Comparison of ENCODE assay signal across 11 cellular contexts in genomic region chr16:694863-695354, GRCh38. TPM values are rescaled to one million over a fixed set of nuclear protein-coding genes. Genes with fewer than 3 reads are reported as not detected.
DNase-seq lines count a peak whose midpoint lies in the region; ATAC-seq and TF ChIP-seq lines count a peak whose summit lies in the region.
"Had no signal": no experiment of that assay in that cellular context is flagged by ENCODE, and none has a peak within 500 bp of the region (broad histone marks: within the 10 kb centered on the region; RNA-seq: fewer than 3 reads in every experiment).

No MANE protein-coding gene starts in this region.

- POLR2A ChIA-PET in OCI-LY7 (lab: Charles Lee), result no interaction called here

- peak overlapping the region; percentile 46 for H3K4me3 Mint-ChIP-seq in activated T-cell treated with anti-CD3 and anti-CD28 coated beads, Interleukin-2, amount 50 U/mL, for 24 hours
- peak overlapping the region; percentile 79 for H3K4me3 Mint-ChIP-seq in stimulated activated effector memory CD8-positive, alpha-beta T cell treated with anti-CD3 and anti-CD28 coated beads, Interleukin-12 subunit alpha, Interleukin-12 subunit beta, amount 100 ng/mL, for 72 hours

- H3K4me2 ChIP-seq in OCI-LY7 (ENCODE audit: low read length), result peak overlapping the region; percentile 60

- intact Hi-C loops in OCI-LY7 (cut with micrococcal nuclease; ENCODE audit: unreplicated experiment), result no loop called here

- in situ Hi-C loops in KBM-7 (cut with MboI; ENCODE audit: low pct_unique_long_range_greater_than_20kb, low sequenced_read_pairs), result no loop called here

- H3K27ac Mint-ChIP-seq in activated T-cell treated with anti-CD3 and anti-CD28 coated beads, Interleukin-2, amount 50 U/mL, for 24 hours, result no peak overlapping the region
- H3K27ac Mint-ChIP-seq in stimulated activated effector memory CD8-positive, alpha-beta T cell treated with anti-CD3 and anti-CD28 coated beads, Interleukin-12 subunit alpha, Interleukin-12 subunit beta, amount 100 ng/mL, for 72 hours, result peak overlapping the region; percentile 80
- H3K27ac Mint-ChIP-seq: nephron had no signal

- 0 out of 2 replicates have a peak, but pooled peaks cover under 1% of the 10 kb centered on the region for H3K79me2 ChIP-seq in OCI-LY7 (ENCODE audit: insufficient read depth, low read depth, low read length)

- H3K4me1 Mint-ChIP-seq in activated T-cell treated with anti-CD3 and anti-CD28 coated beads, Interleukin-2, amount 50 U/mL, for 24 hours (ENCODE audit: low read depth), result peaks cover 29% of the 10 kb centered on the region
- peaks cover 22% of the 10 kb centered on the region for H3K4me1 Mint-ChIP-seq in stimulated activated effector memory CD8-positive, alpha-beta T cell treated with anti-CD3 and anti-CD28 coated beads, Interleukin-12 subunit alpha, Interleukin-12 subunit beta, amount 100 ng/mL, for 72 hours

- no peak overlapping the region for H3K27ac ChIP-seq in OCI-LY7 (ENCODE audit: low read depth, low read length, poor library complexity, severe bottlenecking)

- CTCF ChIA-PET in OCI-LY7 (lab: Charles Lee; ENCODE audit: unreplicated experiment), result no interaction called here

- H3K36me3 ChIP-seq in OCI-LY7 (ENCODE audit: insufficient read depth, low read length), result no peaks in the 10 kb centered on the region

- no peaks in the 10 kb centered on the region for H3K27me3 Mint-ChIP-seq in activated T-cell treated with anti-CD3 and anti-CD28 coated beads, Interleukin-2, amount 50 U/mL, for 24 hours

- H4K20me1 ChIP-seq in OCI-LY7 (ENCODE audit: insufficient read depth, low read length), result no peaks in the 10 kb centered on the region

- no peak for ATAC-seq in stimulated activated effector memory CD8-positive, alpha-beta T cell treated with anti-CD3 and anti-CD28 coated beads, Interleukin-12 subunit alpha, Interleukin-12 subunit beta, amount 100 ng/mL, for 72 hours
- ATAC-seq in HG03025 (IDR thresholded peaks at IDR 0.05; ENCODE audit: low FRiP score, unreplicated experiment), result no peak
- ATAC-seq: Panc1 had no signal

- H3K9me3 ChIP-seq in OCI-LY7 (ENCODE audit: low read length), result no peaks in the 10 kb centered on the region

- H3K4me1 ChIP-seq in OCI-LY7 (ENCODE audit: insufficient read depth, low read length, poor library complexity, severe bottlenecking), result peaks cover 17% of the 10 kb centered on the region

- no peak for DNase-seq in activated T-cell treated with anti-CD3 and anti-CD28 coated beads, Interleukin-2, amount 50 U/mL, for 24 hours
- DNase-seq in activated T-cell treated with anti-CD3 and anti-CD28 coated beads, Interleukin-2, amount 50 U/mL, for 1 hour, result no peak
- DNase-seq in OCI-LY7 (ENCODE audit: low spot score) (no peak), epithelial cell of esophagus (ENCODE audit: low read depth) (no peak), occipital lobe (lab: John Stamatoyannopoulos, UW) (no peak), KBM-7 (no peak)
- DNase-seq in stimulated activated effector memory CD8-positive, alpha-beta T cell treated with anti-CD3 and anti-CD28 coated beads, Interleukin-12 subunit alpha, Interleukin-12 subunit beta, amount 100 ng/mL, for 72 hours (ENCODE audit: low spot score in 2 of 2), result no peak

- TF ChIP-seq CTCF in OCI-LY7 (conservative IDR thresholded peaks at IDR 0.05; ENCODE audit: low read length) (no peak), epithelial cell of esophagus (IDR thresholded peaks at IDR 0.05; ENCODE audit: insufficient read depth, low read depth, low read length, missing control alignments) (no peak)

- H3K4me3 ChIP-seq in OCI-LY7 (ENCODE audit: low read depth, low read length, poor library complexity, severe bottlenecking), result peak overlapping the region; percentile 40
- H3K4me3 ChIP-seq in epithelial cell of esophagus (ENCODE audit: low read length), result peak overlapping the region; percentile 24

- no peak overlapping the region for H2AFZ ChIP-seq in OCI-LY7 (ENCODE audit: low read length)

- BruUV-seq in OCI-LY7 (replicated peaks; lab: Mats Ljungman, UMichigan), result no TSS peak

- no peaks in the 10 kb centered on the region for H3K9me3 Mint-ChIP-seq in activated T-cell treated with anti-CD3 and anti-CD28 coated beads, Interleukin-2, amount 50 U/mL, for 24 hours
- H3K9me3 Mint-ChIP-seq in stimulated activated effector memory CD8-positive, alpha-beta T cell treated with anti-CD3 and anti-CD28 coated beads, Interleukin-12 subunit alpha, Interleukin-12 subunit beta, amount 100 ng/mL, for 72 hours, result no peaks in the 10 kb centered on the region
- H3K9me3 Mint-ChIP-seq: activated naive CD8-positive, alpha-beta T cell treated with anti-CD3 and anti-CD28 coated beads, Interleukin-2, amount 50 U/mL, for 24 hours; nephron had no signal

- peaks cover 3% of the 10 kb centered on the region for H3K36me3 Mint-ChIP-seq in activated T-cell treated with anti-CD3 and anti-CD28 coated beads, Interleukin-2, amount 50 U/mL, for 24 hours (ENCODE audit: low read depth)
- H3K36me3 Mint-ChIP-seq in stimulated activated effector memory CD8-positive, alpha-beta T cell treated with anti-CD3 and anti-CD28 coated beads, Interleukin-12 subunit alpha, Interleukin-12 subunit beta, amount 100 ng/mL, for 72 hours, result peaks cover 7% of the 10 kb centered on the region

- H3K9me2 ChIP-seq in OCI-LY7 (ENCODE audit: insufficient read depth, low read length), result no peaks in the 10 kb centered on the region

RNA-seq across cellular contexts. Expression of gene WDR24, which starts 4.7 kb away (rescaled TPM):
- total RNA-seq in OCI-LY7 (2014; rRNA removed; shearing (Covaris generic)), result 10.3 and 11.6 TPM in 2 replicates
- total RNA-seq in OCI-LY7 (2022), result 24.0 and 28.9 TPM in 2 replicates
- total RNA-seq in occipital lobe, result 3.0 TPM

RNA-seq across cellular contexts. Expression of gene FBXL16, which starts 10.7 kb away (rescaled TPM):
- 0.16 and 0.28 TPM in 2 replicates for total RNA-seq in OCI-LY7 (2014; rRNA removed; shearing (Covaris generic))
- total RNA-seq in OCI-LY7 (2022) (0.42 and 0.52 TPM in 2 replicates), occipital lobe (3.7 TPM)

RNA-seq across cellular contexts. Expression of gene JMJD8, which starts 10.8 kb away (rescaled TPM):
- 70.6 and 82.3 TPM in 2 replicates for total RNA-seq in OCI-LY7 (2014; rRNA removed; shearing (Covaris generic))
- total RNA-seq in OCI-LY7 (2022) (46.8 and 48.7 TPM in 2 replicates), occipital lobe (14.3 TPM)

RNA-seq across cellular contexts. Expression of gene STUB1, which starts 14.7 kb away (rescaled TPM):
- 85.5 and 111 TPM in 2 replicates for total RNA-seq in OCI-LY7 (2014; rRNA removed; shearing (Covaris generic))
- total RNA-seq in OCI-LY7 (2022) (72.4 and 78.6 TPM in 2 replicates), occipital lobe (49.9 TPM)

RNA-seq across cellular contexts. Expression of gene RHBDL1, which starts 19.4 kb away (rescaled TPM):
- 3.8 and 4.2 TPM in 2 replicates for total RNA-seq in OCI-LY7 (2014; rRNA removed; shearing (Covaris generic))
- 3.6 and 4.2 TPM in 2 replicates for total RNA-seq in OCI-LY7 (2022)
- total RNA-seq in occipital lobe, result 1.4 TPM
